ENCODE assay signal across 37 cellular contexts in the genomic region with DNA sequence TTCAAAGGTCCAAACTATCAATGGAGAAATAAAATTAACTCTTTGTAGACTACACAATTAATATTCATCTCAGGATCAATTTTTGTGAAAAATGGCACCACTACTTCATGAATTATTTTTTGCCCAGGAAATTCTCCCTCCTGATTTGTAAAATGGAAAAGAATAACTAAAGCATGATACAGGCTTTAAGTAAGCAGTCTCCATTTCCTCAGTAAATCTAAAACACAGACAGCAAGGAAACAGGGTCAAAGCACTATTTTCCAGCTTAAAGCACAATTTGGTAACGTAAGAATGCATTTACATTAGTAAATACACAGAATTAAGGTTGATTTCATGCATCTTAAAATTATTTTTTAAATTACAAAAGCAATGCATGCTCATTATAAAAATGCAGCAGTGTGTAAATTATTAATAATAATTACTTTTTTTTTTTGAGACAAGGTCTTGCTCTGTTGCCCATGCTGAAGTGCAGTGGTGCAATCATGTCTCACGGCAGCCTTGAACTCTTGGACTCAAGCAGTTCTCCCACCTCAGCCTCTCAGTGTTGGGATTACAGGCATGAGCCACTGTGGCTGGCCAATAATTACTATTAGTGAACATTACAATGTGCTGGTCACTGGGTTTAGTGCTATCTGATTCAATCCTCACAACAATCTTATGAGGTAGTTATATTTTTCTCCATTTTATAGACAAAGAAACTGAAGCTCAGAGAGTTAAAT.
"Had no signal": no experiment of that assay in that cellular context is flagged by ENCODE, and none has a peak within 500 bp of the region (broad histone marks: within the 10 kb centered on the region; RNA-seq: fewer than 3 reads in every experiment).

No MANE protein-coding gene starts in this region.

- H3K4me1 ChIP-seq: breast epithelium, colonic mucosa had no signal

- H3K36me3 ChIP-seq: ascending aorta, breast epithelium, cardiac muscle cell, colonic mucosa, esophagus muscularis mucosa, gastrocnemius medialis, heart left ventricle, WERI-Rb-1 had no signal

- H3K27ac ChIP-seq: ascending aorta, breast epithelium, cardiac muscle cell, colonic mucosa, dorsolateral prefrontal cortex, esophagus muscularis mucosa, foreskin keratinocyte, gastrocnemius medialis, heart left ventricle, WERI-Rb-1 had no signal

- ATAC-seq: activated CD4-positive, CD25-positive, alpha-beta regulatory T cell treated with anti-CD3 and anti-CD28 coated beads, Interleukin-2, amount 50 U/mL, for 24 hours; activated CD8-positive, alpha-beta memory T cell treated with anti-CD3 and anti-CD28 coated beads, Interleukin-2, amount 10 ng/mL, durations not matched to agents 7 days and 5 days; activated CD8-positive, alpha-beta T cell treated with anti-CD3 and anti-CD28 coated beads, Interleukin-2, amount 10 ng/mL, durations not matched to agents 7 days and 5 days; activated naive CD4-positive, alpha-beta T cell treated with anti-CD3 and anti-CD28 coated beads, Interleukin-2, amount 50 U/mL, for 72 hours; foreskin keratinocyte; gastrocnemius medialis; heart left ventricle; T-helper 17 cell had no signal

- H3K27me3 Mint-ChIP-seq: activated B cell treated with CpG ODN at 0.5 μM for 24 hours; activated CD4-positive, alpha-beta memory T cell treated with anti-CD3 and anti-CD28 coated beads for 36 hours; brain; T-helper 17 cell had no signal

- H3K36me3 Mint-ChIP-seq: activated CD4-positive, alpha-beta memory T cell treated with anti-CD3 and anti-CD28 coated beads for 36 hours; activated naive CD4-positive, alpha-beta T cell treated with anti-CD3 and anti-CD28 coated beads, Interleukin-2, amount 50 U/mL, for 72 hours; activated naive CD8-positive, alpha-beta T cell treated with anti-CD3 and anti-CD28 coated beads, Interleukin-2, amount 10 ng/mL, durations not matched to agents 7 days and 5 days; brain had no signal

- H3K27me3 ChIP-seq: ascending aorta, breast epithelium, cardiac muscle cell, colonic mucosa, dorsolateral prefrontal cortex, esophagus muscularis mucosa, foreskin keratinocyte, gastrocnemius medialis, heart left ventricle had no signal

- H3K4me3 Mint-ChIP-seq: activated B cell treated with CpG ODN at 0.5 μM for 24 hours; activated CD4-positive, alpha-beta memory T cell treated with anti-CD3 and anti-CD28 coated beads for 36 hours; activated CD8-positive, alpha-beta memory T cell treated with anti-CD3 and anti-CD28 coated beads, Interleukin-2, amount 10 ng/mL, durations not matched to agents 7 days and 5 days; activated CD8-positive, alpha-beta T cell treated with anti-CD3 and anti-CD28 coated beads, Interleukin-2, amount 10 ng/mL, durations not matched to agents 7 days and 5 days; activated naive CD4-positive, alpha-beta T cell treated with anti-CD3 and anti-CD28 coated beads, Interleukin-2, amount 10 ng/mL, durations not matched to agents 7 days and 5 days; activated naive CD8-positive, alpha-beta T cell treated with anti-CD3 and anti-CD28 coated beads, Interleukin-2, amount 10 ng/mL, durations not matched to agents 7 days and 5 days; activated T-helper 1 cell treated with anti-CD3 and anti-CD28 coated beads, Interleukin-12 subunit alpha, Interleukin-12 subunit beta, Interleukin-2, Interleukin-4 antibody, amounts not matched to agents 30 ng/mL and 10 ng/mL and 1 ng/mL, durations not matched to agents 14 hours and 24 hours and 36 hours; brain; endodermal cell; T-helper 17 cell; T-helper 2 cell treated with Interferon-gamma antibody and Interleukin-4, amounts not matched to agents 5 μg/mL and 100 μg/mL, for 36 hours had no signal

- H3K9me3 ChIP-seq: ascending aorta, breast epithelium, colonic mucosa, esophagus muscularis mucosa, gastrocnemius medialis had no signal

- DNase-seq: activated B cell treated with CpG ODN at 0.5 μM for 24 hours; activated CD4-positive, alpha-beta memory T cell treated with anti-CD3 and anti-CD28 coated beads for 36 hours; activated CD4-positive, alpha-beta T cell treated with anti-CD3 and anti-CD28 coated beads for 48 hours; activated CD8-positive, alpha-beta memory T cell treated with anti-CD3 and anti-CD28 coated beads, Interleukin-2, amount 10 ng/mL, durations not matched to agents 7 days and 5 days; activated CD8-positive, alpha-beta memory T cell treated with anti-CD3 and anti-CD28 coated beads, Interleukin-2, amount 50 U/mL, for 4 hours; activated CD8-positive, alpha-beta T cell treated with anti-CD3 and anti-CD28 coated beads, Interleukin-2, amount 10 ng/mL, durations not matched to agents 7 days and 5 days; activated gamma-delta T cell; activated naive CD4-positive, alpha-beta T cell; activated naive CD4-positive, alpha-beta T cell treated with anti-CD3 and anti-CD28 coated beads, Interleukin-2, amount 10 ng/mL, durations not matched to agents 7 days and 5 days; activated naive CD8-positive, alpha-beta T cell treated with anti-CD3 and anti-CD28 coated beads, Interleukin-2, amount 10 ng/mL, durations not matched to agents 7 days and 5 days; activated T-cell treated with anti-CD3 and anti-CD28 coated beads, Interleukin-2, amount 50 U/mL, for 1 hour; activated T-cell treated with anti-CD3 and anti-CD28 coated beads, Interleukin-2, amount 50 U/mL, for 48 hours; central memory CD4-positive, alpha-beta T cell; cerebellar nuclear complex; colonic mucosa; dorsolateral prefrontal cortex; effector memory CD4-positive, alpha-beta T cell; endodermal cell; erythroblast; foreskin keratinocyte; gastrocnemius medialis; glutamatergic neuron; heart left ventricle; T-helper 1 cell; T-helper 17 cell; T1000; WERI-Rb-1 had no signal

- H3K9me3 Mint-ChIP-seq: activated B cell treated with CpG ODN at 0.5 μM for 24 hours; T-helper 2 cell treated with Interferon-gamma antibody and Interleukin-4, amounts not matched to agents 5 μg/mL and 100 μg/mL, for 36 hours had no signal

- H3K27ac Mint-ChIP-seq: activated B cell treated with CpG ODN at 0.5 μM for 24 hours; activated CD4-positive, alpha-beta memory T cell treated with anti-CD3 and anti-CD28 coated beads for 36 hours; activated CD8-positive, alpha-beta memory T cell treated with anti-CD3 and anti-CD28 coated beads, Interleukin-2, amount 10 ng/mL, durations not matched to agents 7 days and 5 days; activated CD8-positive, alpha-beta T cell treated with anti-CD3 and anti-CD28 coated beads, Interleukin-2, amount 10 ng/mL, durations not matched to agents 7 days and 5 days; activated naive CD4-positive, alpha-beta T cell treated with anti-CD3 and anti-CD28 coated beads, Interleukin-2, amount 10 ng/mL, durations not matched to agents 7 days and 5 days; activated naive CD4-positive, alpha-beta T cell treated with anti-CD3 and anti-CD28 coated beads, Interleukin-2, amount 50 U/mL, for 72 hours; activated naive CD8-positive, alpha-beta T cell treated with anti-CD3 and anti-CD28 coated beads, Interleukin-2, amount 10 ng/mL, durations not matched to agents 7 days and 5 days; activated T-helper 1 cell treated with anti-CD3 and anti-CD28 coated beads, Interleukin-12 subunit alpha, Interleukin-12 subunit beta, Interleukin-2, Interleukin-4 antibody, amounts not matched to agents 30 ng/mL and 10 ng/mL and 1 ng/mL, durations not matched to agents 14 hours and 24 hours and 36 hours; activated T-helper 2 cell treated with anti-CD3 and anti-CD28 coated beads, Interferon-gamma antibody, Interleukin-2, Interleukin-4, amounts not matched to agents 10 μg/mL and 5 μg/mL and 100 μg/mL, durations not matched to agents 14 hours and 24 hours and 36 hours; endodermal cell; T-helper 17 cell; T-helper 2 cell treated with Interferon-gamma antibody and Interleukin-4, amounts not matched to agents 5 μg/mL and 100 μg/mL, for 36 hours had no signal

- H3K4me3 ChIP-seq: ascending aorta, breast epithelium, cardiac muscle cell, colonic mucosa, dorsolateral prefrontal cortex, esophagus muscularis mucosa, gastrocnemius medialis, heart left ventricle had no signal
